In genomic region chr2:161990036-161990435, GRCh38 we compare ENCODE assay signal across 15 cellular contexts.
DNase-seq lines count a peak whose midpoint lies in the region; ATAC-seq, FAIRE-seq and TF ChIP-seq lines count a peak whose summit lies in the region.
"Had no signal": no experiment of that assay in that cellular context is flagged by ENCODE, and none has a peak within 500 bp of the region (broad histone marks: within the 10 kb centered on the region; RNA-seq: fewer than 3 reads in every experiment).

No MANE protein-coding gene starts in this region.

- 76% methylated on average over 2 of the region's 2 CpGs for WGBS in smooth muscle cell (ENCODE audit: low lambda C conversion rate)

- H3K79me2 ChIP-seq in smooth muscle cell (ENCODE audit: low read depth) = no peaks in the 10 kb centered on the region

- peak overlapping the region; percentile 55 for H3K4me2 ChIP-seq in smooth muscle cell

- TF ChIP-seq CTCF in epithelial cell of esophagus (IDR thresholded peaks at IDR 0.05; ENCODE audit: insufficient read depth, low read depth, low read length, missing control alignments) = no peak
- TF ChIP-seq CTCF in smooth muscle cell (IDR thresholded peaks at IDR 0.05; ENCODE audit: borderline replicate concordance, insufficient read depth, poor library complexity, severe bottlenecking) = no peak

- peaks cover 15% of the 10 kb centered on the region for H3K36me3 ChIP-seq in KOPT-K1 (ENCODE audit: insufficient read depth, low read length)
- no peaks in the 10 kb centered on the region for H3K36me3 ChIP-seq in smooth muscle cell (ENCODE audit: low read depth)
- H3K36me3 ChIP-seq: BE2C had no signal

- no peaks in the 10 kb centered on the region for H3K9me3 ChIP-seq in KOPT-K1 (ENCODE audit: insufficient read depth, low read length, poor library complexity, severe bottlenecking)
- H3K9me3 ChIP-seq in smooth muscle cell (replicated peaks; ENCODE audit: low read depth) = no peaks in the 10 kb centered on the region
- H3K9me3 ChIP-seq: BE2C, Caco-2 had no signal

- DNase-seq in H54 (ENCODE audit: insufficient read length, low spot score) = no peak
- DNase-seq in epithelial cell of esophagus (ENCODE audit: low read depth) = peak; percentile 75
- DNase-seq in smooth muscle cell (lab: John Stamatoyannopoulos, UW; ENCODE audit: unreplicated experiment) = no peak
- DNase-seq in HK-2 (ENCODE audit: unreplicated experiment) = no peak
- DNase-seq in KBM-7 = no peak
- DNase-seq: BE2C; CD8-positive, alpha-beta T cell; GF-D8; H7 had no signal

- H3K9ac ChIP-seq in smooth muscle cell (ENCODE audit: low read depth) = no peak overlapping the region

- in situ Hi-C loops in KBM-7 (cut with MboI; ENCODE audit: low pct_unique_long_range_greater_than_20kb, low sequenced_read_pairs) = no loop called here

- no peak overlapping the region for H2AFZ ChIP-seq in smooth muscle cell (ENCODE audit: low read depth)

- H3K27ac ChIP-seq in KOPT-K1 (ENCODE audit: low read depth, low read length, poor library complexity, severe bottlenecking) (peak overlapping the region; percentile 98), smooth muscle cell (ENCODE audit: low read depth) (peak overlapping the region; percentile 24)
- H3K27ac ChIP-seq: C4-2B had no signal

- no peak for ATAC-seq in GM19467 (IDR thresholded peaks at IDR 0.05; ENCODE audit: unreplicated experiment)
- ATAC-seq: CD8-positive, alpha-beta T cell had no signal

- peak; percentile 41 for FAIRE-seq in H54 (lab: Jason Lieb, UNC)
- FAIRE-seq: A204.1, GM19239 had no signal

- H3K4me1 ChIP-seq in smooth muscle cell (ENCODE audit: low read depth) = peaks cover 14% of the 10 kb centered on the region
- H3K4me1 ChIP-seq: BE2C, Caco-2 had no signal

- no peaks in the 10 kb centered on the region for H4K20me1 ChIP-seq in smooth muscle cell (ENCODE audit: low read depth)

- H3K4me3 ChIP-seq in epithelial cell of esophagus (ENCODE audit: low read length) (no peak overlapping the region), smooth muscle cell (no peak overlapping the region)

- H3K27me3 ChIP-seq in smooth muscle cell (ENCODE audit: low read depth) = no peaks in the 10 kb centered on the region
- H3K27me3 ChIP-seq: BE2C had no signal

- H3F3A ChIP-seq in smooth muscle cell (ENCODE audit: low read depth) = peaks cover 9% of the 10 kb centered on the region

- no peak for TF ChIP-seq POLR2A in H54 (IDR thresholded peaks at IDR 0.05; ENCODE audit: low read depth, low read length)
